In the genomic region with DNA sequence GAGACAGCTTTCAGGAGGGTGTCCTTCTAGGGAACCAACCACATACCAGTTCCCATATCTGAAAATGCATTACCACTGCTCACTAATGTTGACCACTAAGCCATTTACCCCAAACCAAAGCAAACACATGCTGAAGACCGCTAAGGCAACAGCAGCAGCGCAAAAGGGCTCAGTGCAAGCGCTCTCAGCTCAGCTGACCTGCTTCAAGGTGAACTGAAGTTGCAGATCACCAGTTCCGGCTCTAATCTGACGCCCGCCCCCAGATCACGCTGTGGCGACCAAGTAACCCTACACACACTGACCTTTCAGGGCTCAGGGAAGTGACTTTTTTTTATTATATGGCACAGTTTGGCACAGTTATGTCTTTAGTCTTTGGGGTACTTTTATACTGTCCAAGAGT, we compare ENCODE assay signal across 19 cellular contexts. TPM values are rescaled to one million over a fixed set of nuclear protein-coding genes. Genes with fewer than 3 reads are reported as not detected.
DNase-seq lines count a peak whose midpoint lies in the region; ATAC-seq, FAIRE-seq and TF ChIP-seq lines count a peak whose summit lies in the region.
"Had no signal": no experiment of that assay in that cellular context is flagged by ENCODE, and none has a peak within 500 bp of the region (broad histone marks: within the 10 kb centered on the region; RNA-seq: fewer than 3 reads in every experiment).

No MANE protein-coding gene starts in this region.

- BruUV-seq in HepG2 (replicated peaks; lab: Mats Ljungman, UMichigan) = no TSS peak

- peaks cover 75% of the 10 kb centered on the region for H3K79me2 ChIP-seq in HepG2 (ENCODE audit: insufficient read depth, low read length)

- no peak for TF ChIP-seq EP300 in HepG2 (IDR thresholded peaks at IDR 0.05; ENCODE audit: low read depth in 2 of 2, low read length in 2 of 2)
- no peak for TF ChIP-seq EP300 in HepG2 (CRISPR knock-in tag; IDR thresholded peaks at IDR 0.05; ENCODE audit: borderline replicate concordance)
- TF ChIP-seq EP300 in stomach (IDR thresholded peaks at IDR 0.05) = no peak

- no peak for ATAC-seq in HepG2
- ATAC-seq in GM19023 (IDR thresholded peaks at IDR 0.05; ENCODE audit: unreplicated experiment) = no peak
- ATAC-seq in activated CD4-positive, CD25-positive, alpha-beta regulatory T cell treated with anti-CD3 and anti-CD28 coated beads, Interleukin-2, amount 50 U/mL, for 24 hours = no peak

- intact Hi-C loops in HepG2 (cut with micrococcal nuclease; ENCODE audit: unreplicated experiment) = no loop called here
- intact Hi-C loops in stomach (cut with DNase I; ENCODE audit: low total_unique reads) = no loop called here

- CTCF ChIA-PET in HepG2 (lab: Yijun Ruan, JAX; ENCODE audit: low intra/inter-chr PET ratio, low total read pairs) = no interaction called here

- no peak for FAIRE-seq in HepG2 (lab: Jason Lieb, UNC)
- FAIRE-seq: GM12891 had no signal

- TF ChIP-seq CTCF in HepG2 (CRISPR knock-in tag; IDR thresholded peaks at IDR 0.05) = no peak
- no peak for TF ChIP-seq CTCF in stomach (IDR thresholded peaks at IDR 0.05)

- in situ Hi-C loops in HepG2 (cut with HindIII; ENCODE audit: extremely low pct_ligation_motif_present, low pct_unique_long_range_greater_than_20kb) = no loop called here

- H3K27me3 ChIP-seq in HepG2 (ENCODE audit: control insufficient read depth in 1 of 2, insufficient read depth in 2 of 2, low read length in 2 of 2) (no peaks in the 10 kb centered on the region), stomach (peaks cover 0 to 5% (median 0%) of the 10 kb centered on the region in 3 donors)

- POLR2A ChIA-PET in HepG2 (lab: Yijun Ruan, JAX) = no interaction called here

- 100% methylated on average over 5 of the region's 8 CpGs for WGBS in HepG2 (ENCODE audit: low lambda C conversion rate)
- WGBS in stomach, 5 donors = 32 to 56% (median 42%) methylated on average over 8 of the region's 8 CpGs

- no peak overlapping the region for H3K4me2 ChIP-seq in HepG2 (ENCODE audit: low read depth, low read length)
- H3K4me2 ChIP-seq: SK-N-SH had no signal

- H3K27ac ChIP-seq in angular gyrus (ENCODE audit: low read depth, low read length) (peak overlapping the region; percentile 64), HepG2 (ENCODE audit: extremely low read length, insufficient read depth, low read length) (no peak overlapping the region), stomach (peak overlapping the region in 2 of 5 donors; percentile 32 to 47)
- H3K27ac ChIP-seq: epithelial cell of prostate had no signal

- no peak overlapping the region for H3K4me3 ChIP-seq in HepG2 (replicated peaks in 1 of 3; ENCODE audit: insufficient read depth in 1 of 3, low read depth in 2 of 3, low read length in 3 of 3)
- no peak overlapping the region for H3K4me3 ChIP-seq in stomach

- H3K9ac ChIP-seq in HepG2 (ENCODE audit: insufficient read depth, low read depth, low read length) = no peak overlapping the region
- H3K9ac ChIP-seq: SK-N-SH had no signal

- no peak for TF ChIP-seq RAD21 in HepG2 (CRISPR knock-in tag; IDR thresholded peaks at IDR 0.05)

- H2AFZ ChIP-seq in HepG2 (ENCODE audit: low read length) = no peak overlapping the region

- TF ChIP-seq POLR2A in HepG2 (IDR thresholded peaks at IDR 0.05; ENCODE audit: insufficient read depth in 1 of 2, low read depth in 2 of 2, low read length in 2 of 2) (no peak), stomach (IDR thresholded peaks at IDR 0.05) (no peak)

- H3K36me3 ChIP-seq in HepG2 (replicated peaks in 1 of 2; ENCODE audit: control insufficient read depth in 1 of 2, insufficient read depth in 2 of 2, low read length in 2 of 2) = peaks cover 0 to 9% of the 10 kb centered on the region in 2 experiments; a peak in 2 of 5 replicates
- H3K36me3 ChIP-seq in stomach = no peaks in the 10 kb centered on the region

- peaks cover 28% of the 10 kb centered on the region for H4K20me1 ChIP-seq in HepG2 (ENCODE audit: insufficient read depth, low read length)

- H3K9me3 ChIP-seq in HepG2 (ENCODE audit: low read length) (no peaks in the 10 kb centered on the region), stomach (no peaks in the 10 kb centered on the region)
- H3K9me3 ChIP-seq: SK-N-SH had no signal

- H3K4me1 ChIP-seq in HepG2 (ENCODE audit: insufficient read depth, low read length) (peaks cover 37% of the 10 kb centered on the region), stomach (peaks cover 16 to 70% (median 44%) of the 10 kb centered on the region in 4 donors)

- DNase-seq in NK-92 treated with Interleukin-12 subunit alpha and Interleukin-12 subunit beta, amount 100 ng/mL, for 24 hours (lab: John Stamatoyannopoulos, UW) = peak; percentile 19
- DNase-seq in NK-92 (lab: John Stamatoyannopoulos, UW; ENCODE audit: unreplicated experiment) (no peak), HepG2 (ENCODE audit: low spot score) (no peak), stomach (peak; percentile 33), NCI-H1436 treated with DMSO at 0.1 percent for 48 hours (lab: John Stamatoyannopoulos, UW) (no peak)
- DNase-seq: 8988T; activated naive CD4-positive, alpha-beta T cell treated with anti-CD3 and anti-CD28 coated beads, Interleukin-2, amount 50 U/mL, for 16 hours; EL; kidney glomerular epithelial cell; SK-N-SH had no signal

TF ChIP-seq in HepG2, 621 proteins besides CTCF, POLR2A, EP300 and RAD21:
- TF ChIP-seq, protein P1, sequence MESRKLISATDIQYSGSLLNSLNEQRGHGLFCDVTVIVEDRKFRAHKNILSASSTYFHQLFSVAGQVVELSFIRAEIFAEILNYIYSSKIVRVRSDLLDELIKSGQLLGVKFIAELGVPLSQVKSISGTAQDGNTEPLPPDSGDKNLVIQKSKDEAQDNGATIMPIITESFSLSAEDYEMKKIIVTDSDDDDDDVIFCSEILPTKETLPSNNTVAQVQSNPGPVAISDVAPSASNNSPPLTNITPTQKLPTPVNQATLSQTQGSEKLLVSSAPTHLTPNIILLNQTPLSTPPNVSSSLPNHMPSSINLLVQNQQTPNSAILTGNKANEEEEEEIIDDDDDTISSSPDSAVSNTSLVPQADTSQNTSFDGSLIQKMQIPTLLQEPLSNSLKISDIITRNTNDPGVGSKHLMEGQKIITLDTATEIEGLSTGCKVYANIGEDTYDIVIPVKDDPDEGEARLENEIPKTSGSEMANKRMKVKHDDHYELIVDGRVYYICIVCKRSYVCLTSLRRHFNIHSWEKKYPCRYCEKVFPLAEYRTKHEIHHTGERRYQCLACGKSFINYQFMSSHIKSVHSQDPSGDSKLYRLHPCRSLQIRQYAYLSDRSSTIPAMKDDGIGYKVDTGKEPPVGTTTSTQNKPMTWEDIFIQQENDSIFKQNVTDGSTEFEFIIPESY (CRISPR knock-in tag; IDR thresholded peaks at IDR 0.05) = peak; percentile 93
- TF ChIP-seq TEAD3 (CRISPR knock-in tag; optimal IDR thresholded peaks at IDR 0.05; ENCODE audit: borderline replicate concordance) = no peak

RNA-seq across cellular contexts. Expression of a gene that starts 5.8 kb away (rescaled TPM):
- total RNA-seq in HepG2 (2016; rRNA removed; fragmentation: Illumina TruSeq; extraction: Trizol) (16.4 and 18.1 TPM in 2 replicates), stomach (10 to 100 TPM; 14.5 to 47.9 (median 23.5) TPM)
- 12.6 and 12.7 TPM in 2 replicates for total RNA-seq in HepG2 (2016; cell fraction: cytosol; rRNA removed; fragmentation: Illumina TruSeq; extraction: Trizol; ENCODE audit: low read depth)
- total RNA-seq in HepG2 (2016; cell fraction: insoluble cytoplasmic fraction; rRNA removed; fragmentation: Illumina TruSeq; extraction: Trizol) = 15.3 and 17.0 TPM in 2 replicates
- total RNA-seq in HepG2 (2016; cell fraction: membrane; rRNA removed; fragmentation: Illumina TruSeq; extraction: Trizol) = 27.1 and 27.7 TPM in 2 replicates
- total RNA-seq in HepG2 (2016; cell fraction: nucleus; rRNA removed; fragmentation: Illumina TruSeq; extraction: Trizol) = 18.4 and 26.4 TPM in 2 replicates
- polyA plus RNA-seq in HepG2 (2011; rRNA removed) (7.9 and 8.0 TPM in 2 replicates), stomach (10 to 100 TPM; 10.7 to 14.7 (median 11.0) TPM)
- polyA plus RNA-seq in HepG2 (2011; cell fraction: cytosol; rRNA removed) = 4.6 and 4.7 TPM in 2 replicates
- polyA plus RNA-seq in HepG2 (2011; cell fraction: nucleus; rRNA removed) = 19.4 and 22.3 TPM in 2 replicates
- polyA plus RNA-seq in HepG2 (2012) = 8.3 and 9.6 TPM in 2 replicates
- 15.2 and 15.6 TPM in 2 replicates for polyA plus RNA-seq in HepG2 (2016; cell fraction: cytosol; fragmentation: Illumina TruSeq; extraction: Trizol; ENCODE audit: low read depth)
- 11.9 and 15.9 TPM in 2 replicates for polyA plus RNA-seq in HepG2 (2016; cell fraction: insoluble cytoplasmic fraction; fragmentation: Illumina TruSeq; extraction: Trizol; ENCODE audit: low read depth)
- polyA plus RNA-seq in HepG2 (2016; cell fraction: membrane; fragmentation: Illumina TruSeq; extraction: Trizol; ENCODE audit: low read depth) = 22.5 and 23.0 TPM in 2 replicates
- polyA plus RNA-seq in HepG2 (2016; cell fraction: nucleus; fragmentation: Illumina TruSeq; extraction: Trizol; ENCODE audit: insufficient read depth, low read depth) = 21.4 and 24.2 TPM in 2 replicates
- polyA minus RNA-seq in HepG2 (2011; rRNA and poly(A)+ RNA removed; ENCODE audit: low replicate concordance) = 17.0 and 27.8 TPM in 2 replicates
- polyA minus RNA-seq in HepG2 (2011; cell fraction: cytosol; rRNA and poly(A)+ RNA removed) = 3.6 and 5.0 TPM in 2 replicates
- polyA minus RNA-seq in HepG2 (2011; cell fraction: nucleus; rRNA and poly(A)+ RNA removed) = 33.7 and 39.8 TPM in 2 replicates

RNA-seq across cellular contexts. Expression of a gene that starts 52.4 kb away (rescaled TPM):
- total RNA-seq in HepG2 (2016; rRNA removed; fragmentation: Illumina TruSeq; extraction: Trizol) (not detected in 2 replicates), stomach (not detected)
- total RNA-seq in HepG2 (2016; cell fraction: cytosol; rRNA removed; fragmentation: Illumina TruSeq; extraction: Trizol; ENCODE audit: low read depth) = not detected in 2 replicates
- not detected in 2 replicates for total RNA-seq in HepG2 (2016; cell fraction: insoluble cytoplasmic fraction; rRNA removed; fragmentation: Illumina TruSeq; extraction: Trizol)
- not detected in 2 replicates for total RNA-seq in HepG2 (2016; cell fraction: membrane; rRNA removed; fragmentation: Illumina TruSeq; extraction: Trizol)
- total RNA-seq in HepG2 (2016; cell fraction: nucleus; rRNA removed; fragmentation: Illumina TruSeq; extraction: Trizol) = not detected in 2 replicates
- polyA plus RNA-seq in HepG2 (2011; rRNA removed) (not detected in 2 replicates), stomach (not detected)
- not detected in 2 replicates for polyA plus RNA-seq in HepG2 (2011; cell fraction: cytosol; rRNA removed)
- not detected in 2 replicates for polyA plus RNA-seq in HepG2 (2011; cell fraction: nucleus; rRNA removed)
- not detected in 2 replicates for polyA plus RNA-seq in HepG2 (2012)
- polyA plus RNA-seq in HepG2 (2016; cell fraction: cytosol; fragmentation: Illumina TruSeq; extraction: Trizol; ENCODE audit: low read depth) = not detected in 2 replicates
- polyA plus RNA-seq in HepG2 (2016; cell fraction: insoluble cytoplasmic fraction; fragmentation: Illumina TruSeq; extraction: Trizol; ENCODE audit: low read depth) = not detected in 2 replicates
- polyA plus RNA-seq in HepG2 (2016; cell fraction: membrane; fragmentation: Illumina TruSeq; extraction: Trizol; ENCODE audit: low read depth) = not detected in 2 replicates
- polyA plus RNA-seq in HepG2 (2016; cell fraction: nucleus; fragmentation: Illumina TruSeq; extraction: Trizol; ENCODE audit: insufficient read depth, low read depth) = not detected in 2 replicates
- not detected in 2 replicates for polyA minus RNA-seq in HepG2 (2011; rRNA and poly(A)+ RNA removed; ENCODE audit: low replicate concordance)
- not detected in 2 replicates for polyA minus RNA-seq in HepG2 (2011; cell fraction: cytosol; rRNA and poly(A)+ RNA removed)
- polyA minus RNA-seq in HepG2 (2011; cell fraction: nucleus; rRNA and poly(A)+ RNA removed) = not detected in 2 replicates
- total RNA-seq: glomerular endothelial cell, M059J, ureter had no signal
- polyA plus RNA-seq: CD14-positive monocyte, SK-N-SH had no signal

Comparison
In these comparisons a context has a peak if more than half of its experiments do, and no peak if none do; other contexts are left out.
1. DNase-seq: peak in NK-92 treated with Interleukin-12 subunit alpha and Interleukin-12 subunit beta, amount 100 ng/mL, for 24 hours (single experiment) and stomach (single experiment); none in NK-92 (single experiment), HepG2 (single experiment) and NCI-H1436 treated with DMSO at 0.1 percent for 48 hours (single experiment).